ENCODE assay signal across 1 cellular context in genomic region chr13:23579886-23580706, GRCh38.
TF ChIP-seq lines count a peak whose summit lies in the region.

No MANE protein-coding gene starts in this region.

TF ChIP-seq in GM12878, 131 proteins besides CTCF, POLR2A, EP300 and RAD21 (continued from another document):
- no peak for TF ChIP-seq ZBTB11 (CRISPR knock-in tag; IDR thresholded peaks at IDR 0.05)
- no peak for TF ChIP-seq RELA (IDR thresholded peaks at IDR 0.05; ENCODE audit: borderline replicate concordance, partially characterized antibody)
- TF ChIP-seq KLF5 (IDR thresholded peaks at IDR 0.05; ENCODE audit: partially characterized antibody) = no peak
- no peak for TF ChIP-seq BCLAF1 (IDR thresholded peaks at IDR 0.05)
- TF ChIP-seq POU2F2 (IDR thresholded peaks at IDR 0.05; ENCODE audit: borderline replicate concordance, low read depth, low read length) = no peak
- TF ChIP-seq SMC3 (IDR thresholded peaks at IDR 0.05; ENCODE audit: borderline replicate concordance, low read length) = no peak
- 0 out of 2 replicates have a peak, but pooled peaks have one; percentile 20 for TF ChIP-seq NFIC (IDR thresholded peaks at IDR 0.05; ENCODE audit: low read depth, low read length)
- no peak for TF ChIP-seq SUPT20H (IDR thresholded peaks at IDR 0.05; ENCODE audit: borderline replicate concordance, control insufficient read depth, low read depth, low read length)
- TF ChIP-seq SIX5 (IDR thresholded peaks at IDR 0.05; ENCODE audit: low read depth, low read length, severe bottlenecking) = no peak
- no peak for TF ChIP-seq GATAD2B (conservative IDR thresholded peaks at IDR 0.05; ENCODE audit: low read depth)
- no peak for TF ChIP-seq BACH1 (IDR thresholded peaks at IDR 0.05; ENCODE audit: borderline replicate concordance)
- TF ChIP-seq REST (IDR thresholded peaks at IDR 0.05; ENCODE audit: low read depth, low read length) = no peak
- TF ChIP-seq CREM (IDR thresholded peaks at IDR 0.05; ENCODE audit: low read depth) = no peak; the same call in 1 of the 2 replicates
- TF ChIP-seq JUNB (IDR thresholded peaks at IDR 0.05) = peak; percentile 67
- no peak for TF ChIP-seq MTA3 (IDR thresholded peaks at IDR 0.05; ENCODE audit: borderline replicate concordance, low read length)
- no peak for TF ChIP-seq NR2C2 (IDR thresholded peaks at IDR 0.05; ENCODE audit: borderline replicate concordance, control insufficient read depth, insufficient read length, low read depth)
